Comparison of ENCODE assay signal across 9 cellular contexts in the genomic region with DNA sequence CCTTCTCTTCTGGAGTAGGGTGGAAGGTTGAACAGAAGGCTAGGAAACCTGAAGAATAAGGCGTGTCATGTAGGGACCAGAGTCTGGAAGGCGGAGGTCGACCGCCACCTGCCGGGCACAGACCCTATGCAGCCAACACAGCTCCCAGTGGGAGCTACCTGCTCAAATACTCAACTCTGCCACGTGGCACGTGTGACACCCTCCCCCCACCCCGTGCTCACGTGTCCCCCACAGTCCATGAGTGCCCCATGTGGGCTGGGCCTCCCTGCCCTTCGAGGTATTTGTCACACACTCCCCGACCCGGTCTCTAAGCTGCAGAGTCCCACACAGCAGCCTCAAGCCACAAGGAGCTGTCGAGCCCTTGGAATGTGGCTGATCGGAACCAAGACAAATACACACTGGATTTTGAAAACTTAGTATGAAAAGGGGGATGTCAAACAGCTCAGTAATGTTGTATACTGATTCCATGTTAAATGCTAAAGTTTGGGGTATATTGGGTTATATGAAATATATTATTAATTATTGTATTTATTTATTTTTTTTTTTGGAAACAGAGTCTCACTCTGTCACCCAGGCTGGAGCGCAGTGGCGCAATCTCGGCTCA. TPM values are rescaled to one million over a fixed set of nuclear protein-coding genes. Genes with fewer than 3 reads are reported as not detected.
A peak's percentile ranks its signal among the peaks of the same experiment; 100 is the strongest.
DNase-seq lines count a peak whose midpoint lies in the region; ATAC-seq and TF ChIP-seq lines count a peak whose summit lies in the region.
"Had no signal": no experiment of that assay in that cellular context is flagged by ENCODE, and none has a peak within 500 bp of the region (broad histone marks: within the 10 kb centered on the region; RNA-seq: fewer than 3 reads in every experiment).

No MANE protein-coding gene starts in this region.

- H3K36me3 ChIP-seq in Peyer's patch (no peaks in the 10 kb centered on the region), right lobe of liver (no peaks in the 10 kb centered on the region)

- no peak overlapping the region for H3K4me3 Mint-ChIP-seq in activated naive CD8-positive, alpha-beta T cell treated with anti-CD3 and anti-CD28 coated beads, Interleukin-2, amount 10 ng/mL, durations not matched to agents 7 days and 5 days

- DNase-seq in AG04450 (ENCODE audit: low read depth, low spot score) (peak; percentile 6), GM20000 (ENCODE audit: low spot score) (peak; percentile 82), Peyer's patch (peak; percentile 32 to 79 (median 76)), right lobe of liver (no peak), omental fat pad (ENCODE audit: low spot score) (no peak)
- peak; percentile 63 for DNase-seq in activated naive CD8-positive, alpha-beta T cell treated with anti-CD3 and anti-CD28 coated beads, Interleukin-2, amount 10 ng/mL, durations not matched to agents 7 days and 5 days

- no peak overlapping the region for H3K4me3 ChIP-seq in AG04450 (ENCODE audit: low read depth, low read length)
- H3K4me3 ChIP-seq in Peyer's patch = no peak overlapping the region
- no peak overlapping the region for H3K4me3 ChIP-seq in right lobe of liver

- peak; percentile 35 for ATAC-seq in activated naive CD8-positive, alpha-beta T cell treated with anti-CD3 and anti-CD28 coated beads, Interleukin-2, amount 10 ng/mL, durations not matched to agents 7 days and 5 days (ENCODE audit: low read depth)
- ATAC-seq in right lobe of liver (peak; percentile 33 to 58 (median 54)), omental fat pad (ENCODE audit: low FRiP score) (no peak), GM21381 (IDR thresholded peaks at IDR 0.05; ENCODE audit: unreplicated experiment) (no peak), GM19463 (IDR thresholded peaks at IDR 0.05; ENCODE audit: unreplicated experiment) (no peak)

- no peak overlapping the region for H3K27ac ChIP-seq in AG04450 (ENCODE audit: low read depth, low read length)
- H3K27ac ChIP-seq in Peyer's patch = no peak overlapping the region
- no peak overlapping the region for H3K27ac ChIP-seq in right lobe of liver

- TF ChIP-seq CTCF in AG04450 (IDR thresholded peaks at IDR 0.05; ENCODE audit: low read depth, low read length) (peak; percentile 49), GM20000 (IDR thresholded peaks at IDR 0.05; ENCODE audit: extremely low read depth, missing control alignments) (peak; percentile 64), Peyer's patch (IDR thresholded peaks at IDR 0.05) (peak; percentile 6 to 63 (median 42)), right lobe of liver (IDR thresholded peaks at IDR 0.05) (peak; percentile 27 to 53 (median 50)), omental fat pad (IDR thresholded peaks at IDR 0.05) (no peak)

- peaks cover 6% of the 10 kb centered on the region for H3K27me3 ChIP-seq in AG04450 (ENCODE audit: control insufficient read depth, insufficient read depth, low read length)
- no peaks in the 10 kb centered on the region for H3K27me3 ChIP-seq in Peyer's patch
- H3K27me3 ChIP-seq in right lobe of liver = no peaks in the 10 kb centered on the region

- intact Hi-C loops in right lobe of liver (cut with DNase I) = no loop called here

- H3K27ac Mint-ChIP-seq in activated naive CD8-positive, alpha-beta T cell treated with anti-CD3 and anti-CD28 coated beads, Interleukin-2, amount 10 ng/mL, durations not matched to agents 7 days and 5 days = no peak overlapping the region

- H3K4me1 ChIP-seq in Peyer's patch = peaks cover 0 to 6% (median 2%) of the 10 kb centered on the region in 4 donors
- no peaks in the 10 kb centered on the region for H3K4me1 ChIP-seq in right lobe of liver

- H3K9me3 ChIP-seq in AG04450 (ENCODE audit: control insufficient read depth, insufficient read depth, low read length) (no peaks in the 10 kb centered on the region; the same call in 1 of the 2 replicates), Peyer's patch (no peaks in the 10 kb centered on the region), right lobe of liver (no peaks in the 10 kb centered on the region)

- H3K4me1 Mint-ChIP-seq in activated naive CD8-positive, alpha-beta T cell treated with anti-CD3 and anti-CD28 coated beads, Interleukin-2, amount 10 ng/mL, durations not matched to agents 7 days and 5 days = peaks cover 5% of the 10 kb centered on the region

- 51% methylated on average over 8 of the region's 17 CpGs for WGBS in right lobe of liver (ENCODE audit: insufficient coverage, low coverage, low lambda C conversion rate, missing lambda C conversion rate)

- CTCF ChIA-PET in AG04450 (lab: Charles Lee) = interaction anchor here (0.6 to 3.9 kb wide), 43 partner anchors 8 to 1332 kb away, joined by 3 to 62 read pairs (median 6); partner anchors contain the start of genes ARMC7, CDR2L, FDXR and HID1

- POLR2A ChIA-PET in AG04450 (lab: Yijun Ruan, JAX) = interaction anchor here (0.5 to 1.7 kb wide), 6 partner anchors 51 to 304 kb away, joined by 3 to 10 read pairs (median 4); partner anchors contain the start of genes FDXR and MRPL58
- POLR2A ChIA-PET in activated naive CD8-positive, alpha-beta T cell treated with anti-CD3 and anti-CD28 coated beads, Interleukin-2, amount 10 ng/mL, durations not matched to agents 7 days and 5 days (lab: Charles Lee) = interaction anchor here (0.9 to 2.0 kb wide), 7 partner anchors 27 to 241 kb away, joined by 3 to 18 read pairs (median 6); partner anchors contain the start of genes ARMC7, CDR2L and MRPL58

- TF ChIP-seq POLR2A in Peyer's patch (IDR thresholded peaks at IDR 0.05) (no peak), right lobe of liver (IDR thresholded peaks at IDR 0.05) (no peak)

- H3K36me3 Mint-ChIP-seq in activated naive CD8-positive, alpha-beta T cell treated with anti-CD3 and anti-CD28 coated beads, Interleukin-2, amount 10 ng/mL, durations not matched to agents 7 days and 5 days = no peaks in the 10 kb centered on the region

- H3K9me3 Mint-ChIP-seq in activated naive CD8-positive, alpha-beta T cell treated with anti-CD3 and anti-CD28 coated beads, Interleukin-2, amount 10 ng/mL, durations not matched to agents 7 days and 5 days = no peaks in the 10 kb centered on the region

- peaks cover 4% of the 10 kb centered on the region for H3K27me3 Mint-ChIP-seq in activated naive CD8-positive, alpha-beta T cell treated with anti-CD3 and anti-CD28 coated beads, Interleukin-2, amount 10 ng/mL, durations not matched to agents 7 days and 5 days

RNA-seq across cellular contexts. Expression of gene HID1, which starts 11.7 kb away (rescaled TPM):
- polyA plus RNA-seq in AG04450 (2011; rRNA removed) = 1.4 and 1.8 TPM in 2 replicates
- polyA minus RNA-seq in AG04450 (2011; rRNA and poly(A)+ RNA removed) = 1.1 and 1.6 TPM in 2 replicates
- 100 to 1,000 TPM in 3 of 4 donors, 10 to 100 TPM in 1; 80.0 to 148 (median 124) TPM for total RNA-seq in Peyer's patch
- total RNA-seq in activated naive CD8-positive, alpha-beta T cell treated with anti-CD3 and anti-CD28 coated beads, Interleukin-2, amount 10 ng/mL, durations not matched to agents 7 days and 5 days = 1 to 10 TPM; 3.6 to 3.9 TPM
- 1 to 10 TPM; 3.5 to 6.6 (median 4.5) TPM for total RNA-seq in right lobe of liver
- 10 to 100 TPM in 1 of 4 donors, 1 to 10 TPM in 3; 4.0 to 24.1 (median 6.1) TPM for total RNA-seq in omental fat pad

RNA-seq across cellular contexts. Expression of gene OTOP3, which starts 25.1 kb away (rescaled TPM):
- not detected in 2 replicates for polyA plus RNA-seq in AG04450 (2011; rRNA removed)
- not detected in 2 replicates for polyA minus RNA-seq in AG04450 (2011; rRNA and poly(A)+ RNA removed)
- 1 to 10 TPM in 3 of 4 donors, not detected in 1; 5.2 to 9.3 (median 8.5) TPM for total RNA-seq in Peyer's patch
- not detected for total RNA-seq in activated naive CD8-positive, alpha-beta T cell treated with anti-CD3 and anti-CD28 coated beads, Interleukin-2, amount 10 ng/mL, durations not matched to agents 7 days and 5 days
- not detected for total RNA-seq in right lobe of liver
- total RNA-seq in omental fat pad = not detected
- total RNA-seq: temporal lobe had no signal

RNA-seq across cellular contexts. Expression of gene CDR2L, which starts 26.6 kb away (rescaled TPM):
- 8.4 and 11.4 TPM in 2 replicates for polyA plus RNA-seq in AG04450 (2011; rRNA removed)
- polyA minus RNA-seq in AG04450 (2011; rRNA and poly(A)+ RNA removed) = 8.4 and 9.2 TPM in 2 replicates
- total RNA-seq in Peyer's patch (10 to 100 TPM in 3 of 4 donors, 1 to 10 TPM in 1; 7.4 to 80.7 (median 53.9) TPM), right lobe of liver (1 to 10 TPM in 4 of 6 experiments, under 1 TPM in 2; 0.64 to 2.3 (median 1.4) TPM), omental fat pad (10 to 100 TPM in 2 of 4 donors, 1 to 10 TPM in 2; 8.5 to 23.2 (median 10.1) TPM)
- total RNA-seq in activated naive CD8-positive, alpha-beta T cell treated with anti-CD3 and anti-CD28 coated beads, Interleukin-2, amount 10 ng/mL, durations not matched to agents 7 days and 5 days = under 1 TPM; 0.11 to 0.14 TPM

RNA-seq across cellular contexts. Expression of gene OTOP2, which starts 36.8 kb away (rescaled TPM):
- not detected in 2 replicates for polyA plus RNA-seq in AG04450 (2011; rRNA removed)
- not detected in 2 replicates for polyA minus RNA-seq in AG04450 (2011; rRNA and poly(A)+ RNA removed)
- total RNA-seq in Peyer's patch (10 to 100 TPM in 1 of 4 donors, 1 to 10 TPM in 2, not detected in 1; 4.6 to 11.9 (median 8.8) TPM), right lobe of liver (not detected), omental fat pad (not detected)
- not detected for total RNA-seq in activated naive CD8-positive, alpha-beta T cell treated with anti-CD3 and anti-CD28 coated beads, Interleukin-2, amount 10 ng/mL, durations not matched to agents 7 days and 5 days
- total RNA-seq: temporal lobe had no signal

RNA-seq across cellular contexts. Expression of gene USH1G, which starts 37.8 kb away (rescaled TPM):
- polyA plus RNA-seq in AG04450 (2011; rRNA removed) = not detected in 2 replicates
- not detected in 2 replicates for polyA minus RNA-seq in AG04450 (2011; rRNA and poly(A)+ RNA removed)
- 1 to 10 TPM in 3 of 4 donors, not detected in 1; 1.6 to 3.7 (median 2.3) TPM for total RNA-seq in Peyer's patch
- total RNA-seq in activated naive CD8-positive, alpha-beta T cell treated with anti-CD3 and anti-CD28 coated beads, Interleukin-2, amount 10 ng/mL, durations not matched to agents 7 days and 5 days = not detected
- total RNA-seq in right lobe of liver = not detected
- total RNA-seq in omental fat pad = not detected

Comparison
In these comparisons a context has a peak if more than half of its experiments do, and no peak if none do; other contexts are left out.
1. DNase-seq: peak in AG04450 (single experiment), GM20000 (single experiment), Peyer's patch (3 of 3) and activated naive CD8-positive, alpha-beta T cell treated with anti-CD3 and anti-CD28 coated beads, Interleukin-2, amount 10 ng/mL, durations not matched to agents 7 days and 5 days (single experiment); none in right lobe of liver (0 of 3) and omental fat pad (single experiment).
2. CTCF ChIP-seq: peak in AG04450 (single experiment), GM20000 (single experiment), Peyer's patch (6 of 6) and right lobe of liver (4 of 4); none in omental fat pad (0 of 3).
3. ATAC-seq: peak in activated naive CD8-positive, alpha-beta T cell treated with anti-CD3 and anti-CD28 coated beads, Interleukin-2, amount 10 ng/mL, durations not matched to agents 7 days and 5 days (single experiment) and right lobe of liver (4 of 4); none in omental fat pad (single experiment), GM21381 (single experiment) and GM19463 (single experiment).